In the genomic region with DNA sequence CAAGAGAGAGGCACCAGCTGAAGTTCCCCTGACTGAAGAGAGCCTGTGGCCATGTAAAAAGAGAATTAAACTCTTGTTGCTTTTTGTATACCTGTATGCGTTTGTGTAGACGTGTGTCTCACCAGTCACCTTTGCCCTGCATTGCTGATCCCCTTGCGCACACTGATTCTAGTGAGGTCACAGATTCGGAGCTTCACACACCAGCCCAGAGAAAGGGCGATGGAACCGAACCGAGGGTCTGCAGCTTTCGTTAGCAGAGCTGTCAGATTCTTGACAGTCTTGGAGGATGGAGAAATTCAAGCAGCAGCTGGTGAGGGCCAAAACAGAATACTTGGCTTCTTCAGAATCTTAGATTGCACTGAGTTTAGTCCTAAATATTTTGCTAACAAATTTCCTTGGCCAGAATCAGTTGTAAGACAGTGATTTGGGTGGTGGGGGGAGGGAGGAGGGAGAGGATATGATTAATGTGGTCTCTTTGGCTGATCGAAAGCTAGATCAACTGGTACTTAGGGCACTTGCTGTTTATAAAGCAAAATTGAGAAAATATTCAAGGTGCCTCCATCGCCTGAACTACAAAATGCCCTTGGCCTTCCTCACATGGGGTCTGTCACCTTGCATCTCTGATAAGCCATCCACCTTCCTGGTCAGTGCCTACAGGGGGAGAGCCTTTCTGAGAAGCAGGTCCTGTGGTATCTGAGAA, we compare ENCODE assay signal across 13 cellular contexts.
DNase-seq lines count a peak whose midpoint lies in the region; ATAC-seq, FAIRE-seq and TF ChIP-seq lines count a peak whose summit lies in the region.
"Had no signal": no experiment of that assay in that cellular context is flagged by ENCODE, and none has a peak within 500 bp of the region (broad histone marks: within the 10 kb centered on the region; RNA-seq: fewer than 3 reads in every experiment).

No MANE protein-coding gene starts in this region.

- intact Hi-C loops in Panc1 (cut with micrococcal nuclease; ENCODE audit: unreplicated experiment), result no loop called here
- intact Hi-C loops in endothelial cell of umbilical vein (cut with micrococcal nuclease), result no loop called here

- peaks cover 19% of the 10 kb centered on the region for H3K36me3 Mint-ChIP-seq in stimulated activated memory B cell treated with anti-CD40 and anti-IgM and Interleukin-4, amounts not matched to agents 10 μg/mL and 1 μg/mL and 100 μg/mL, for 72 hours

- H3K79me2 ChIP-seq in endothelial cell of umbilical vein (ENCODE audit: control insufficient read depth, insufficient read depth, low read length), result no peaks in the 10 kb centered on the region

- CTCF ChIA-PET in Panc1 (lab: Charles Lee) (interaction anchor here (0.6 kb wide), 2 partner anchors 18 to 158 kb away, joined by 5 to 6 read pairs; no protein-coding TSS in a partner anchor), endothelial cell of umbilical vein (lab: Charles Lee) (interaction anchor here (0.8 to 5.3 kb wide), 9 partner anchors 14 to 227 kb away, joined by 3 to 57 read pairs (median 13); no protein-coding TSS in a partner anchor)

- H3K9ac ChIP-seq in endothelial cell of umbilical vein (replicated peaks; ENCODE audit: extremely low read depth, insufficient read depth, low read length), result peak overlapping the region; percentile 63

- H3K27me3 ChIP-seq in Panc1 (ENCODE audit: control insufficient read depth, insufficient read depth, low read length) (no peaks in the 10 kb centered on the region), endothelial cell of umbilical vein (ENCODE audit: control insufficient read depth in 2 of 2, insufficient read depth in 2 of 2, low read length in 2 of 2) (no peaks in the 10 kb centered on the region)

- DNase-seq in DMS53 (lab: John Stamatoyannopoulos, UW) (peak; percentile 7), DMS53 treated with DMSO at 0.1 percent for 48 hours (lab: John Stamatoyannopoulos, UW; ENCODE audit: unreplicated experiment) (no peak), Panc1 (ENCODE audit: low read depth, low spot score) (no peak), endothelial cell of umbilical vein (ENCODE audit: low read depth, low spot score) (peak; percentile 56)
- no peak for DNase-seq in effector CD8-positive, alpha-beta T cell (lab: John Stamatoyannopoulos, UW)
- DNase-seq: 8988T; activated CD4-positive, alpha-beta T cell treated with anti-CD3 and anti-CD28 coated beads, Interleukin-2, amount 50 U/mL, for 4 hours; NCI-H345; stimulated activated CD4-positive, alpha-beta T cell treated with anti-CD3 and anti-CD28 coated beads, Interleukin-4, amount 100 ng/mL, for 24 hours had no signal

- H3K4me3 Mint-ChIP-seq in stimulated activated memory B cell treated with anti-CD40 and anti-IgM and Interleukin-4, amounts not matched to agents 10 μg/mL and 1 μg/mL and 100 μg/mL, for 72 hours, result peak overlapping the region; percentile 2

- POLR2A ChIA-PET in Panc1 (lab: Charles Lee), result interaction anchor here (0.5 kb wide), 1 partner anchor 286 kb away, joined by 4 read pairs; no protein-coding TSS in a partner anchor
- POLR2A ChIA-PET in endothelial cell of umbilical vein (lab: Charles Lee), result interaction anchor here (0.7 to 1.9 kb wide), 2 partner anchors 21 to 27 kb away, joined by 5 read pairs; no protein-coding TSS in a partner anchor

- no peaks in the 10 kb centered on the region for H4K20me1 ChIP-seq in endothelial cell of umbilical vein (replicated peaks; ENCODE audit: control insufficient read depth, extremely low read depth, insufficient read depth, low read length)

- H3K9me3 Mint-ChIP-seq in stimulated activated memory B cell treated with anti-CD40 and anti-IgM and Interleukin-4, amounts not matched to agents 10 μg/mL and 1 μg/mL and 100 μg/mL, for 72 hours, result no peaks in the 10 kb centered on the region

- no peaks in the 10 kb centered on the region for H3K9me1 ChIP-seq in endothelial cell of umbilical vein (replicated peaks; ENCODE audit: control insufficient read depth, extremely low read depth, insufficient read depth, low read length)

- H3K4me2 ChIP-seq in endothelial cell of umbilical vein (ENCODE audit: insufficient read depth, low read length), result no peak overlapping the region

- peak; percentile 66 for FAIRE-seq in endothelial cell of umbilical vein (lab: Jason Lieb, UNC)
- FAIRE-seq: G401.6 had no signal

- BruUV-seq in Panc1 (replicated peaks; lab: Mats Ljungman, UMichigan) (no TSS peak), endothelial cell of umbilical vein (replicated peaks; lab: Mats Ljungman, UMichigan) (no TSS peak)

- peak overlapping the region; percentile 79 for H3K27ac Mint-ChIP-seq in stimulated activated memory B cell treated with anti-CD40 and anti-IgM and Interleukin-4, amounts not matched to agents 10 μg/mL and 1 μg/mL and 100 μg/mL, for 72 hours

- dilution Hi-C loops in endothelial cell of umbilical vein (cut with MboI; ENCODE audit: extremely low pct_ligation_motif_present, low sequenced_read_pairs), result no loop called here

- ATAC-seq in Panc1 (no peak), HG03354 (IDR thresholded peaks at IDR 0.05; ENCODE audit: poor library complexity, severe bottlenecking, unreplicated experiment) (no peak), HG03432 (IDR thresholded peaks at IDR 0.05; ENCODE audit: unreplicated experiment) (no peak)
- no peak for ATAC-seq in stimulated activated memory B cell treated with anti-CD40 and anti-IgM and Interleukin-4, amounts not matched to agents 10 μg/mL and 1 μg/mL and 100 μg/mL, for 72 hours

- H2AFZ ChIP-seq in endothelial cell of umbilical vein (ENCODE audit: low read depth, low read length), result no peak overlapping the region

- H3K4me1 ChIP-seq in Panc1 (ENCODE audit: control insufficient read depth, insufficient read depth, low read length), result peaks cover 58% of the 10 kb centered on the region
- H3K4me1 ChIP-seq in endothelial cell of umbilical vein (ENCODE audit: control insufficient read depth, extremely low read depth, insufficient read depth, low read length), result peaks cover 36% of the 10 kb centered on the region

- no peak for TF ChIP-seq POLR2A in endothelial cell of umbilical vein (IDR thresholded peaks at IDR 0.05; ENCODE audit: low read depth, low read length)

- H3K4me1 Mint-ChIP-seq in stimulated activated memory B cell treated with anti-CD40 and anti-IgM and Interleukin-4, amounts not matched to agents 10 μg/mL and 1 μg/mL and 100 μg/mL, for 72 hours, result peaks cover 36% of the 10 kb centered on the region

- H3K9me3 ChIP-seq in Panc1 (ENCODE audit: control insufficient read depth, insufficient read depth, low read depth, low read length), result no peaks in the 10 kb centered on the region
- no peaks in the 10 kb centered on the region for H3K9me3 ChIP-seq in endothelial cell of umbilical vein (replicated peaks; ENCODE audit: control insufficient read depth, insufficient read depth, low read length)

- peaks cover 10% of the 10 kb centered on the region for H3K27me3 Mint-ChIP-seq in stimulated activated memory B cell treated with anti-CD40 and anti-IgM and Interleukin-4, amounts not matched to agents 10 μg/mL and 1 μg/mL and 100 μg/mL, for 72 hours

- no peak for TF ChIP-seq CTCF in Panc1 (IDR thresholded peaks at IDR 0.05)
- no peak for TF ChIP-seq CTCF in endothelial cell of umbilical vein (IDR thresholded peaks at IDR 0.05; ENCODE audit: extremely low read depth in 1 of 2, insufficient read depth in 1 of 2, low read depth in 1 of 2, low read length in 2 of 2)

- in situ Hi-C loops in Panc1 (cut with HindIII; ENCODE audit: low pct_unique_long_range_greater_than_20kb, low sequenced_read_pairs), result no loop called here

- H3K36me3 ChIP-seq in Panc1 (ENCODE audit: control insufficient read depth, insufficient read depth, low read length) (no peaks in the 10 kb centered on the region), endothelial cell of umbilical vein (ENCODE audit: control insufficient read depth in 2 of 2, extremely low read depth in 1 of 2, insufficient read depth in 2 of 2, low read length in 2 of 2) (peaks cover 2 to 22% of the 10 kb centered on the region in 2 experiments)

- H3K27ac ChIP-seq in Panc1 (ENCODE audit: low read length), result peak overlapping the region; percentile 91
- H3K27ac ChIP-seq in endothelial cell of umbilical vein (ENCODE audit: insufficient read depth, low read depth, low read length), result peak overlapping the region; percentile 87

- no peak overlapping the region for H3K4me3 ChIP-seq in Panc1 (ENCODE audit: low read depth in 2 of 2, low read length in 2 of 2)
- no peak overlapping the region for H3K4me3 ChIP-seq in endothelial cell of umbilical vein (replicated peaks in 1 of 3; ENCODE audit: insufficient read depth in 1 of 3, low read depth in 1 of 3, low read length in 3 of 3)

TF ChIP-seq in endothelial cell of umbilical vein, 7 proteins besides CTCF, POLR2A, EP300 and RAD21:
- TF ChIP-seq MYC (IDR thresholded peaks at IDR 0.05; ENCODE audit: low read depth, low read length) (no peak), POLR2AphosphoS5 (IDR thresholded peaks at IDR 0.05; ENCODE audit: insufficient read depth, low read depth, low read length) (no peak), JUN (IDR thresholded peaks at IDR 0.05; ENCODE audit: borderline replicate concordance, insufficient read depth, insufficient read length, low read depth) (no peak), EZH2 (IDR thresholded peaks at IDR 0.05; ENCODE audit: borderline replicate concordance, low read depth, low read length, severe bottlenecking) (no peak), FOS (IDR thresholded peaks at IDR 0.05; ENCODE audit: borderline replicate concordance, insufficient read depth, low read length) (peak; percentile 17), GATA2 (IDR thresholded peaks at IDR 0.05; ENCODE audit: insufficient read depth, insufficient read length, low read depth, low read length) (peak; percentile 52)
- TF ChIP-seq, protein P1, sequence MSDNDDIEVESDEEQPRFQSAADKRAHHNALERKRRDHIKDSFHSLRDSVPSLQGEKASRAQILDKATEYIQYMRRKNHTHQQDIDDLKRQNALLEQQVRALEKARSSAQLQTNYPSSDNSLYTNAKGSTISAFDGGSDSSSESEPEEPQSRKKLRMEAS (IDR thresholded peaks at IDR 0.05; ENCODE audit: insufficient read depth, insufficient read length), result no peak

Comparison
In these comparisons a context has a peak if more than half of its experiments do, and no peak if none do; other contexts are left out.
1. DNase-seq: peak in DMS53 (single experiment) and endothelial cell of umbilical vein (single experiment); none in DMS53 treated with DMSO at 0.1 percent for 48 hours (single experiment), Panc1 (single experiment) and effector CD8-positive, alpha-beta T cell (single experiment).